Comparison of ENCODE assay signal across 9 cellular contexts in genomic region chr20:50187403-50188051, GRCh38. TPM values are rescaled to one million over a fixed set of nuclear protein-coding genes. Genes with fewer than 3 reads are reported as not detected.
A peak's percentile ranks its signal among the peaks of the same experiment; 100 is the strongest.
DNase-seq lines count a peak whose midpoint lies in the region; ATAC-seq and TF ChIP-seq lines count a peak whose summit lies in the region.
"Had no signal": no experiment of that assay in that cellular context is flagged by ENCODE, and none has a peak within 500 bp of the region (broad histone marks: within the 10 kb centered on the region; RNA-seq: fewer than 3 reads in every experiment).

No MANE protein-coding gene starts in this region.

- H3K27ac ChIP-seq in PC-9: peak overlapping the region; percentile 99
- H3K27ac ChIP-seq in gastrocnemius medialis: peak overlapping the region; percentile 91 to 100 (median 97)
- H3K27ac ChIP-seq in OCI-LY7 (ENCODE audit: low read depth, low read length, poor library complexity, severe bottlenecking): no peak overlapping the region

- CTCF ChIA-PET in PC-9 (lab: Charles Lee) (interaction anchor here (0.5 to 1.0 kb wide), 7 partner anchors 67 to 392 kb away, joined by 3 to 11 read pairs (median 6); no protein-coding TSS in a partner anchor), OCI-LY7 (lab: Charles Lee; ENCODE audit: unreplicated experiment) (interaction anchor here (0.6 kb wide), 1 partner anchor 263 kb away, joined by 7 read pairs; no protein-coding TSS in a partner anchor)

- H3K4me3 ChIP-seq in H7 (ENCODE audit: insufficient read depth, low read depth, low read length) (no peak overlapping the region), PC-9 (no peak overlapping the region), fibroblast of mammary gland (ENCODE audit: control insufficient read depth, low read depth, low read length) (no peak overlapping the region), gastrocnemius medialis (no peak overlapping the region), OCI-LY7 (ENCODE audit: low read depth, low read length, poor library complexity, severe bottlenecking) (no peak overlapping the region)

- H3K4me1 ChIP-seq in PC-9 (replicated peaks; ENCODE audit: insufficient read depth): peaks cover 34% of the 10 kb centered on the region
- peaks cover 5 to 15% of the 10 kb centered on the region in 2 donors for H3K4me1 ChIP-seq in gastrocnemius medialis
- peaks cover 9% of the 10 kb centered on the region for H3K4me1 ChIP-seq in OCI-LY7 (ENCODE audit: insufficient read depth, low read length, poor library complexity, severe bottlenecking)

- H3K79me2 ChIP-seq in PC-9 (ENCODE audit: low read depth): peaks cover 14% of the 10 kb centered on the region
- peaks cover 5% of the 10 kb centered on the region for H3K79me2 ChIP-seq in OCI-LY7 (ENCODE audit: insufficient read depth, low read depth, low read length)

- H3K4me2 ChIP-seq in PC-9 (peak overlapping the region; percentile 80), OCI-LY7 (ENCODE audit: low read length) (no peak overlapping the region)

- H3K36me3 ChIP-seq in H7 (replicated peaks; ENCODE audit: control insufficient read depth, insufficient read depth, low read length) (no peaks in the 10 kb centered on the region), PC-9 (ENCODE audit: low read depth) (peaks cover 3% of the 10 kb centered on the region), gastrocnemius medialis (peaks cover 0 to 2% of the 10 kb centered on the region in 2 donors), OCI-LY7 (ENCODE audit: insufficient read depth, low read length) (no peaks in the 10 kb centered on the region)

- intact Hi-C loops in PC-9 (cut with micrococcal nuclease; ENCODE audit: unreplicated experiment) (loop anchor here (5.0 kb wide), 1 partner anchor 555 kb away; no protein-coding TSS in a partner anchor), gastrocnemius medialis (cut with DNase I; ENCODE audit: low total_unique reads) (loop anchor here (5.0 kb wide), 1 partner anchor 560 kb away; no protein-coding TSS in a partner anchor), OCI-LY7 (cut with micrococcal nuclease; ENCODE audit: unreplicated experiment) (loop anchor here (2.0 to 5.0 kb wide), 2 partner anchors 395 to 450 kb away; no protein-coding TSS in a partner anchor)

- ATAC-seq in gastrocnemius medialis: no peak

- DNase-seq in H7 (peak; percentile 74), PC-9 (peak; percentile 33 to 70), fibroblast of mammary gland (ENCODE audit: low read depth) (peak; percentile 70), gastrocnemius medialis (peak in 1 of 2 donors; percentile 63), OCI-LY7 (ENCODE audit: low spot score) (no peak), dermis blood vessel endothelial cell (no peak), DMS79 treated with DMSO at 0.1 percent for 48 hours (lab: John Stamatoyannopoulos, UW) (no peak), NCI-H2171 (lab: John Stamatoyannopoulos, UW) (no peak)
- DNase-seq: effector CD4-positive, alpha-beta T cell had no signal

- TF ChIP-seq CTCF in PC-9 (conservative IDR thresholded peaks at IDR 0.05) (no peak), fibroblast of mammary gland (conservative IDR thresholded peaks at IDR 0.05; ENCODE audit: control insufficient read depth, insufficient read depth, low read depth, low read length) (no peak), gastrocnemius medialis (IDR thresholded peaks at IDR 0.05 in 4 of 5, conservative IDR thresholded peaks at IDR 0.05 in 1 of 5) (no peak), OCI-LY7 (conservative IDR thresholded peaks at IDR 0.05; ENCODE audit: low read length) (no peak)

- H2AFZ ChIP-seq in PC-9 (no peak overlapping the region), OCI-LY7 (ENCODE audit: low read length) (no peak overlapping the region)

- H3F3A ChIP-seq in PC-9 (ENCODE audit: insufficient read depth, low read depth): peaks cover 43% of the 10 kb centered on the region

- POLR2A ChIA-PET in PC-9 (lab: Charles Lee; ENCODE audit: unreplicated experiment) (interaction anchor here (0.5 to 0.6 kb wide), 2 partner anchors 284 to 324 kb away, joined by 3 to 4 read pairs; no protein-coding TSS in a partner anchor), OCI-LY7 (lab: Charles Lee) (interaction anchor here (0.6 to 1.0 kb wide), 4 partner anchors 31 to 436 kb away, joined by 3 to 7 read pairs (median 6); no protein-coding TSS in a partner anchor)

- no peaks in the 10 kb centered on the region for H3K9me2 ChIP-seq in PC-9 (ENCODE audit: insufficient read depth)
- H3K9me2 ChIP-seq in OCI-LY7 (ENCODE audit: insufficient read depth, low read length): no peaks in the 10 kb centered on the region

- H3K9me3 ChIP-seq in PC-9 (ENCODE audit: insufficient read depth, low read depth) (no peaks in the 10 kb centered on the region), gastrocnemius medialis (no peaks in the 10 kb centered on the region), OCI-LY7 (ENCODE audit: low read length) (no peaks in the 10 kb centered on the region)

- BruUV-seq in PC-9 (replicated peaks; lab: Mats Ljungman, UMichigan) (no TSS peak), OCI-LY7 (replicated peaks; lab: Mats Ljungman, UMichigan) (no TSS peak)

- in situ Hi-C loops in gastrocnemius medialis (cut with MboI; ENCODE audit: low sequenced_read_pairs in 4 of 4): loop anchor here (5.0 to 25.0 kb wide), 4 partner anchors 275 to 575 kb away; no protein-coding TSS in a partner anchor

- H3K27me3 ChIP-seq in H7 (ENCODE audit: control insufficient read depth, insufficient read depth, low read length) (no peaks in the 10 kb centered on the region), PC-9 (ENCODE audit: insufficient read depth, low read depth) (no peaks in the 10 kb centered on the region), gastrocnemius medialis (no peaks in the 10 kb centered on the region)

- peak in 1 of 2 donors; percentile 27 for TF ChIP-seq POLR2A in gastrocnemius medialis (IDR thresholded peaks at IDR 0.05)

- H4K20me1 ChIP-seq in PC-9 (ENCODE audit: insufficient read depth) (no peaks in the 10 kb centered on the region), OCI-LY7 (ENCODE audit: insufficient read depth, low read length) (no peaks in the 10 kb centered on the region)

RNA-seq across cellular contexts. Expression of gene CEBPB, which starts 3.1 kb away (rescaled TPM):
- total RNA-seq in H7 (2014; rRNA removed; shearing (Covaris generic)): 23.5 and 23.6 TPM in 2 replicates
- total RNA-seq in PC-9 (2021): 112 and 117 TPM in 2 replicates
- total RNA-seq in gastrocnemius medialis: 100 to 1,000 TPM; 219 to 434 (median 321) TPM
- total RNA-seq in OCI-LY7 (2014; rRNA removed; shearing (Covaris generic)): 31.0 and 47.6 TPM in 2 replicates
- total RNA-seq in OCI-LY7 (2022): 48.2 and 48.4 TPM in 2 replicates
- 18.4 and 29.1 TPM in 2 replicates for total RNA-seq in dermis blood vessel endothelial cell

RNA-seq across cellular contexts. Expression of gene PEDS1, which starts 34.0 kb away (rescaled TPM):
- total RNA-seq in H7 (2014; rRNA removed; shearing (Covaris generic)): 45.3 and 47.7 TPM in 2 replicates
- total RNA-seq in PC-9 (2021) (34.8 and 37.7 TPM in 2 replicates), gastrocnemius medialis (10 to 100 TPM; 33.2 to 77.9 (median 38.2) TPM), OCI-LY7 (2022) (19.5 and 22.0 TPM in 2 replicates), dermis blood vessel endothelial cell (17.2 and 20.8 TPM in 2 replicates)
- 12.0 and 25.9 TPM in 2 replicates for total RNA-seq in OCI-LY7 (2014; rRNA removed; shearing (Covaris generic))

Comparison
In these comparisons a context has a peak if more than half of its experiments do, and no peak if none do; other contexts are left out.
1. DNase-seq: peak in H7 (single experiment), PC-9 (2 of 2) and fibroblast of mammary gland (single experiment); none in OCI-LY7 (single experiment), dermis blood vessel endothelial cell (single experiment), DMS79 treated with DMSO at 0.1 percent for 48 hours (single experiment) and NCI-H2171 (single experiment).